In genomic region chr2:27428978-27429541, GRCh38 we compare ENCODE assay signal across 8 cellular contexts. TPM values are rescaled to one million over a fixed set of nuclear protein-coding genes. Genes with fewer than 3 reads are reported as not detected.
DNase-seq lines count a peak whose midpoint lies in the region; ATAC-seq, FAIRE-seq and TF ChIP-seq lines count a peak whose summit lies in the region.

No MANE protein-coding gene starts in this region.

- peaks cover 18% of the 10 kb centered on the region for H3K36me3 Mint-ChIP-seq in activated CD8-positive, alpha-beta T cell treated with anti-CD3 and anti-CD28 coated beads, Interleukin-2, amount 10 ng/mL, durations not matched to agents 7 days and 5 days (ENCODE audit: low read depth)

- no peak overlapping the region for H3K14ac ChIP-seq in H1 (ENCODE audit: insufficient read length)

- no peak overlapping the region for H2BK15ac ChIP-seq in H1 (ENCODE audit: low read length)

- no peak overlapping the region for H2BK120ac ChIP-seq in H1 (replicated peaks; ENCODE audit: low read depth, low read length)

- peaks cover 8% of the 10 kb centered on the region; the same call in 1 of the 2 replicates for H3K23me2 ChIP-seq in H1 (ENCODE audit: low read depth, low read length)

- no peak overlapping the region for H3K23ac ChIP-seq in H1 (ENCODE audit: insufficient read length)

- POLR2A ChIA-PET in activated CD8-positive, alpha-beta T cell treated with anti-CD3 and anti-CD28 coated beads, Interleukin-2, amount 10 ng/mL, durations not matched to agents 7 days and 5 days (lab: Charles Lee), result interaction anchor here (0.8 to 4.4 kb wide), 11 partner anchors 10 to 240 kb away, joined by 3 to 41 read pairs (median 5); partner anchors contain the start of genes MPV17, PPM1G, ZNF512 and ZNF513
- POLR2A ChIA-PET in H1 (lab: Charles Lee; ENCODE audit: partially characterized antibody), result interaction anchor here (0.7 to 4.8 kb wide), 15 partner anchors 11 to 199 kb away, joined by 3 to 48 read pairs (median 4); partner anchors contain the start of genes PPM1G and ZNF513

- H2BK20ac ChIP-seq in H1 (ENCODE audit: low read length), result no peak overlapping the region

- peaks cover 31% of the 10 kb centered on the region for H3K4me1 Mint-ChIP-seq in activated CD8-positive, alpha-beta T cell treated with anti-CD3 and anti-CD28 coated beads, Interleukin-2, amount 10 ng/mL, durations not matched to agents 7 days and 5 days (ENCODE audit: low read depth)

- H3K4me3 ChIP-seq in BE2C (ENCODE audit: low read depth, low read length) (peak overlapping the region; percentile 92), H1 (ENCODE audit: extremely low read depth in 1 of 4, insufficient read depth in 2 of 4, low read depth in 3 of 4, low read length in 4 of 4) (peak overlapping the region; percentile 83 to 94 (median 91))

- H3K9me3 ChIP-seq in BE2C (no peaks in the 10 kb centered on the region), H1 (ENCODE audit: insufficient read depth in 2 of 2, low read depth in 1 of 2, low read length in 1 of 2) (no peaks in the 10 kb centered on the region)

- DNase-seq in BE2C (peak; percentile 91), NCI-H748 treated with DMSO at 0.1 percent for 48 hours (lab: John Stamatoyannopoulos, UW) (peak; percentile 48), H1 (ENCODE audit: low read depth in 1 of 2, low spot score in 2 of 2) (peak in 1 of 2 experiments; percentile 87), mesenteric fat pad (ENCODE audit: low spot score) (peak; percentile 94)
- DNase-seq in activated CD8-positive, alpha-beta T cell treated with anti-CD3 and anti-CD28 coated beads, Interleukin-2, amount 10 ng/mL, durations not matched to agents 7 days and 5 days, result peak; percentile 80
- peak; percentile 21 for DNase-seq in stimulated activated CD8-positive, alpha-beta memory T cell treated with anti-CD3 and anti-CD28 coated beads, Interleukin-15, amount 100 ng/mL, for 1 hour (ENCODE audit: low read depth)

- TF ChIP-seq POLR2A in H1 (IDR thresholded peaks at IDR 0.05; ENCODE audit: control extremely low read depth in 1 of 2, low read depth in 2 of 2, low read length in 2 of 2), result no peak

- H3K27me3 ChIP-seq in BE2C, result no peaks in the 10 kb centered on the region
- H3K27me3 ChIP-seq in H1 (replicated peaks in 1 of 4; ENCODE audit: control insufficient read depth in 3 of 4, extremely low read depth in 1 of 4, insufficient read depth in 3 of 4, low read length in 3 of 4), result no peaks in the 10 kb centered on the region

- no peaks in the 10 kb centered on the region for H3K27me3 Mint-ChIP-seq in activated CD8-positive, alpha-beta T cell treated with anti-CD3 and anti-CD28 coated beads, Interleukin-2, amount 10 ng/mL, durations not matched to agents 7 days and 5 days (ENCODE audit: low read depth)

- H3K4me2 ChIP-seq in H1 (ENCODE audit: insufficient read depth in 1 of 2, low read depth in 2 of 2, low read length in 2 of 2), result peak overlapping the region; percentile 78 to 93

- H3K4me3 Mint-ChIP-seq in activated CD8-positive, alpha-beta T cell treated with anti-CD3 and anti-CD28 coated beads, Interleukin-2, amount 10 ng/mL, durations not matched to agents 7 days and 5 days, result peak overlapping the region; percentile 99

- TF ChIP-seq EP300 in H1 (IDR thresholded peaks at IDR 0.05; ENCODE audit: borderline replicate concordance in 1 of 2, low read depth in 2 of 2, low read length in 2 of 2), result no peak

- H2BK5ac ChIP-seq in H1 (ENCODE audit: low read depth, low read length), result 0 out of 2 replicates have a peak overlapping the region, but pooled peaks have one; percentile 75

- H3K9ac ChIP-seq in H1 (replicated peaks in 1 of 4; ENCODE audit: extremely low read depth in 1 of 4, low read depth in 3 of 4, low read length in 3 of 4), result peak overlapping the region; percentile 79 to 85 (median 82)

- peaks cover 3% of the 10 kb centered on the region for H3K36me3 ChIP-seq in BE2C
- H3K36me3 ChIP-seq in H1 (ENCODE audit: control insufficient read depth in 2 of 4, insufficient read depth in 4 of 4, low read length in 3 of 4), result peaks cover 7 to 10% (median 8%) of the 10 kb centered on the region in 4 experiments

- H2AFZ ChIP-seq in H1 (ENCODE audit: low read length), result no peak overlapping the region

- no peak overlapping the region for H2AK5ac ChIP-seq in H1 (ENCODE audit: low read depth, low read length)

- CTCF ChIA-PET in activated CD8-positive, alpha-beta T cell treated with anti-CD3 and anti-CD28 coated beads, Interleukin-2, amount 10 ng/mL, durations not matched to agents 7 days and 5 days (lab: Charles Lee), result interaction anchor here (0.6 to 4.6 kb wide), 10 partner anchors 8 to 254 kb away, joined by 3 to 38 read pairs (median 6); partner anchors contain the start of genes CCDC121, EIF2B4, GPN1 and PPM1G
- CTCF ChIA-PET in H1 (lab: Charles Lee; ENCODE audit: partially characterized antibody), result interaction anchor here (0.8 to 5.0 kb wide), 9 partner anchors 10 to 62 kb away, joined by 3 to 24 read pairs (median 6); partner anchors contain the start of genes EIF2B4, PPM1G and SNX17

- peaks cover 3 to 33% of the 10 kb centered on the region in 2 experiments; a peak in 3 of 4 replicates for H3K79me2 ChIP-seq in H1 (ENCODE audit: control insufficient read depth in 1 of 2, insufficient read depth in 2 of 2, low read length in 2 of 2)

- peak overlapping the region; percentile 21 for H3K4ac ChIP-seq in H1 (replicated peaks; ENCODE audit: insufficient read length, low read depth, low read length)

- peaks cover 5 to 18% of the 10 kb centered on the region in 2 experiments for H4K20me1 ChIP-seq in H1 (replicated peaks in 1 of 2; ENCODE audit: control insufficient read depth in 1 of 2, insufficient read depth in 2 of 2, low read length in 2 of 2)

- H4K91ac ChIP-seq in H1 (replicated peaks; ENCODE audit: insufficient read length, low read length), result no peak overlapping the region

- H3K27ac Mint-ChIP-seq in activated CD8-positive, alpha-beta T cell treated with anti-CD3 and anti-CD28 coated beads, Interleukin-2, amount 10 ng/mL, durations not matched to agents 7 days and 5 days, result peak overlapping the region; percentile 89

- H3K79me1 ChIP-seq in H1 (ENCODE audit: low read depth, low read length), result peaks cover 3% of the 10 kb centered on the region; the same call in 1 of the 2 replicates

- no peak for FAIRE-seq in H1 (lab: Jason Lieb, UNC)

- H3K9me3 Mint-ChIP-seq in activated CD8-positive, alpha-beta T cell treated with anti-CD3 and anti-CD28 coated beads, Interleukin-2, amount 10 ng/mL, durations not matched to agents 7 days and 5 days (ENCODE audit: insufficient read depth), result no peaks in the 10 kb centered on the region

- ATAC-seq in GM18873 (IDR thresholded peaks at IDR 0.05; ENCODE audit: low FRiP score, unreplicated experiment), result peak; percentile 41
- peak; percentile 68 for ATAC-seq in HG03108 (IDR thresholded peaks at IDR 0.05; ENCODE audit: unreplicated experiment)
- ATAC-seq in activated CD8-positive, alpha-beta T cell treated with anti-CD3 and anti-CD28 coated beads, Interleukin-2, amount 10 ng/mL, durations not matched to agents 7 days and 5 days, result peak; percentile 76

- no peak overlapping the region for H2BK12ac ChIP-seq in H1 (ENCODE audit: low read depth, low read length)

- H4K8ac ChIP-seq in H1 (ENCODE audit: extremely low read depth, insufficient read depth, low read length), result no peak overlapping the region; the same call in none of the 2 replicates

- H3K56ac ChIP-seq in H1 (replicated peaks; ENCODE audit: insufficient read length, low read depth, low read length), result peak overlapping the region; percentile 57

- H4K5ac ChIP-seq in H1 (ENCODE audit: insufficient read length, low read depth, low read length), result no peak overlapping the region

- TF ChIP-seq RAD21 in H1 (IDR thresholded peaks at IDR 0.05 in 1 of 2, conservative IDR thresholded peaks at IDR 0.05 in 1 of 2; ENCODE audit: low read depth in 2 of 2, low read length in 2 of 2), result no peak

- peak overlapping the region; percentile 85; the same call in 1 of the 2 replicates for H3K27ac ChIP-seq in H1 (ENCODE audit: low read depth, low read length)

- H3K4me1 ChIP-seq in BE2C, result no peaks in the 10 kb centered on the region
- no peaks in the 10 kb centered on the region; a peak in 2 of 7 replicates for H3K4me1 ChIP-seq in H1 (replicated peaks in 1 of 4; ENCODE audit: control insufficient read depth in 3 of 4, insufficient read depth in 4 of 4, low read length in 3 of 4)

- peak overlapping the region; percentile 71 for H3K18ac ChIP-seq in H1 (ENCODE audit: extremely low read depth, low read length)

- TF ChIP-seq CTCF in BE2C (IDR thresholded peaks at IDR 0.05; ENCODE audit: low read depth, low read length), result no peak
- no peak for TF ChIP-seq CTCF in H1 (IDR thresholded peaks at IDR 0.05; ENCODE audit: control extremely low read depth in 1 of 3, insufficient read depth in 1 of 3, low read depth in 1 of 3, low read length in 3 of 3)

- WGBS in H1 (ENCODE audit: extremely low coverage in 1 of 2, insufficient coverage in 1 of 2, insufficient read length in 1 of 2, insufficient replicate concordance in 2 of 2, low coverage in 1 of 2, low lambda C conversion rate in 2 of 2, missing lambda C conversion rate in 1 of 2), 2 experiments, result 4% methylated on average over 22 of the region's 51 CpGs; no CpG with 5 or more reads in 1 of the 2 experiments

RNA-seq across cellular contexts. Expression of gene NRBP1, which starts 0.6 kb away (rescaled TPM):
- 106 TPM for polyA plus RNA-seq in BE2C (2012; ENCODE audit: insufficient read depth, insufficient read length, low read depth)
- 10 to 100 TPM; 91.2 to 91.3 TPM for total RNA-seq in activated CD8-positive, alpha-beta T cell treated with anti-CD3 and anti-CD28 coated beads, Interleukin-2, amount 10 ng/mL, durations not matched to agents 7 days and 5 days
- 115 TPM in 2 replicates for total RNA-seq in H1 (2021; fragmentation: NEBNext Ultra II Directional; extraction: Animal tissue kit (Norgen Biotek cat#: 25700))
- polyA plus RNA-seq in H1 (2011; rRNA removed), result 137 and 145 TPM in 2 replicates
- polyA plus RNA-seq in H1 (2011; cell fraction: cytosol; rRNA removed), result 158 TPM
- 118 TPM for polyA plus RNA-seq in H1 (2011; cell fraction: nucleus; rRNA removed)
- 89.2 to 112 TPM (median 108 TPM) in 4 replicates for polyA plus RNA-seq in H1 (2012, experiment 1 of 2)
- polyA plus RNA-seq in H1 (2012, experiment 2 of 2), result 129 TPM
- 63.7 TPM for polyA plus RNA-seq in H1 (2013, experiment 1 of 2)
- polyA plus RNA-seq in H1 (2013, experiment 2 of 2), result 63.9 TPM
- polyA minus RNA-seq in H1 (2011; rRNA and poly(A)+ RNA removed), result 174 and 184 TPM in 2 replicates
- polyA minus RNA-seq in H1 (2011; cell fraction: cytosol; rRNA and poly(A)+ RNA removed), result 72.7 TPM
- polyA minus RNA-seq in H1 (2011; cell fraction: nucleus; rRNA and poly(A)+ RNA removed), result 53.7 TPM
- total RNA-seq in mesenteric fat pad, result 92.9 TPM

RNA-seq across cellular contexts. Expression of gene KRTCAP3, which starts 13.1 kb away (rescaled TPM):
- polyA plus RNA-seq in BE2C (2012; ENCODE audit: insufficient read depth, insufficient read length, low read depth), result 1.8 TPM
- 1 to 10 TPM; 5.6 to 6.6 TPM for total RNA-seq in activated CD8-positive, alpha-beta T cell treated with anti-CD3 and anti-CD28 coated beads, Interleukin-2, amount 10 ng/mL, durations not matched to agents 7 days and 5 days
- 50.1 and 55.4 TPM in 2 replicates for total RNA-seq in H1 (2021; fragmentation: NEBNext Ultra II Directional; extraction: Animal tissue kit (Norgen Biotek cat#: 25700))
- polyA plus RNA-seq in H1 (2011; rRNA removed), result 72.5 and 114 TPM in 2 replicates
- polyA plus RNA-seq in H1 (2011; cell fraction: cytosol; rRNA removed), result 48.6 TPM
- 83.6 TPM for polyA plus RNA-seq in H1 (2011; cell fraction: nucleus; rRNA removed)
- polyA plus RNA-seq in H1 (2012, experiment 1 of 2), result 57.3 to 68.8 TPM (median 62.3 TPM) in 4 replicates
- polyA plus RNA-seq in H1 (2012, experiment 2 of 2), result 82.2 TPM
- 68.0 TPM for polyA plus RNA-seq in H1 (2013, experiment 1 of 2)
- 80.6 TPM for polyA plus RNA-seq in H1 (2013, experiment 2 of 2)
- 11.1 and 11.8 TPM in 2 replicates for polyA minus RNA-seq in H1 (2011; rRNA and poly(A)+ RNA removed)
- polyA minus RNA-seq in H1 (2011; cell fraction: cytosol; rRNA and poly(A)+ RNA removed), result 13.2 TPM
- 8.2 TPM for polyA minus RNA-seq in H1 (2011; cell fraction: nucleus; rRNA and poly(A)+ RNA removed)
- total RNA-seq in mesenteric fat pad, result 0.48 TPM

RNA-seq across cellular contexts. Expression of gene PPM1G, which starts 19.7 kb away (rescaled TPM):
- polyA plus RNA-seq in BE2C (2012; ENCODE audit: insufficient read depth, insufficient read length, low read depth), result 238 TPM
- 100 to 1,000 TPM; 130 to 136 TPM for total RNA-seq in activated CD8-positive, alpha-beta T cell treated with anti-CD3 and anti-CD28 coated beads, Interleukin-2, amount 10 ng/mL, durations not matched to agents 7 days and 5 days
- total RNA-seq in H1 (2021; fragmentation: NEBNext Ultra II Directional; extraction: Animal tissue kit (Norgen Biotek cat#: 25700)), result 201 and 203 TPM in 2 replicates
- 73.3 and 85.5 TPM in 2 replicates for polyA plus RNA-seq in H1 (2011; rRNA removed)
- 120 TPM for polyA plus RNA-seq in H1 (2011; cell fraction: cytosol; rRNA removed)
- polyA plus RNA-seq in H1 (2011; cell fraction: nucleus; rRNA removed), result 84.9 TPM
- 207 to 249 TPM (median 242 TPM) in 4 replicates for polyA plus RNA-seq in H1 (2012, experiment 1 of 2)
- 166 TPM for polyA plus RNA-seq in H1 (2012, experiment 2 of 2)
- 163 TPM for polyA plus RNA-seq in H1 (2013, experiment 1 of 2)
- polyA plus RNA-seq in H1 (2013, experiment 2 of 2), result 166 TPM
- 101 and 112 TPM in 2 replicates for polyA minus RNA-seq in H1 (2011; rRNA and poly(A)+ RNA removed)
- 103 TPM for polyA minus RNA-seq in H1 (2011; cell fraction: cytosol; rRNA and poly(A)+ RNA removed)
- 45.4 TPM for polyA minus RNA-seq in H1 (2011; cell fraction: nucleus; rRNA and poly(A)+ RNA removed)
- 56.7 TPM for total RNA-seq in mesenteric fat pad

RNA-seq across cellular contexts. Expression of gene ZNF513, which starts 48.5 kb away (rescaled TPM):
- polyA plus RNA-seq in BE2C (2012; ENCODE audit: insufficient read depth, insufficient read length, low read depth), result 95.0 TPM
- 10 to 100 TPM; 11.8 to 13.3 TPM for total RNA-seq in activated CD8-positive, alpha-beta T cell treated with anti-CD3 and anti-CD28 coated beads, Interleukin-2, amount 10 ng/mL, durations not matched to agents 7 days and 5 days
- total RNA-seq in H1 (2021; fragmentation: NEBNext Ultra II Directional; extraction: Animal tissue kit (Norgen Biotek cat#: 25700)), result 17.3 and 18.8 TPM in 2 replicates
- 29.5 and 35.0 TPM in 2 replicates for polyA plus RNA-seq in H1 (2011; rRNA removed)
- polyA plus RNA-seq in H1 (2011; cell fraction: cytosol; rRNA removed), result 26.3 TPM
- polyA plus RNA-seq in H1 (2011; cell fraction: nucleus; rRNA removed), result 41.9 TPM
- 11.1 to 21.0 TPM (median 18.9 TPM) in 4 replicates for polyA plus RNA-seq in H1 (2012, experiment 1 of 2)
- polyA plus RNA-seq in H1 (2012, experiment 2 of 2), result 14.4 TPM
- 15.4 TPM for polyA plus RNA-seq in H1 (2013, experiment 1 of 2)
- 13.8 TPM for polyA plus RNA-seq in H1 (2013, experiment 2 of 2)
- 8.3 and 10.7 TPM in 2 replicates for polyA minus RNA-seq in H1 (2011; rRNA and poly(A)+ RNA removed)
- polyA minus RNA-seq in H1 (2011; cell fraction: cytosol; rRNA and poly(A)+ RNA removed), result 12.0 TPM
- polyA minus RNA-seq in H1 (2011; cell fraction: nucleus; rRNA and poly(A)+ RNA removed), result 17.0 TPM
- total RNA-seq in mesenteric fat pad, result 20.7 TPM

RNA-seq across cellular contexts. Expression of gene SNX17, which starts 58.6 kb away (rescaled TPM):
- polyA plus RNA-seq in BE2C (2012; ENCODE audit: insufficient read depth, insufficient read length, low read depth), result 207 TPM
- 100 to 1,000 TPM; 119 to 120 TPM for total RNA-seq in activated CD8-positive, alpha-beta T cell treated with anti-CD3 and anti-CD28 coated beads, Interleukin-2, amount 10 ng/mL, durations not matched to agents 7 days and 5 days
- 54.9 and 59.1 TPM in 2 replicates for total RNA-seq in H1 (2021; fragmentation: NEBNext Ultra II Directional; extraction: Animal tissue kit (Norgen Biotek cat#: 25700))
- 66.2 and 76.8 TPM in 2 replicates for polyA plus RNA-seq in H1 (2011; rRNA removed)
- polyA plus RNA-seq in H1 (2011; cell fraction: cytosol; rRNA removed), result 64.6 TPM
- polyA plus RNA-seq in H1 (2011; cell fraction: nucleus; rRNA removed), result 83.1 TPM
- 49.9 to 71.4 TPM (median 63.8 TPM) in 4 replicates for polyA plus RNA-seq in H1 (2012, experiment 1 of 2)
- polyA plus RNA-seq in H1 (2012, experiment 2 of 2), result 95.1 TPM
- 28.0 TPM for polyA plus RNA-seq in H1 (2013, experiment 1 of 2)
- 24.9 TPM for polyA plus RNA-seq in H1 (2013, experiment 2 of 2)
- polyA minus RNA-seq in H1 (2011; rRNA and poly(A)+ RNA removed), result 55.8 and 56.8 TPM in 2 replicates
- 32.9 TPM for polyA minus RNA-seq in H1 (2011; cell fraction: cytosol; rRNA and poly(A)+ RNA removed)
- polyA minus RNA-seq in H1 (2011; cell fraction: nucleus; rRNA and poly(A)+ RNA removed), result 54.7 TPM
- 110 TPM for total RNA-seq in mesenteric fat pad
